In the genomic region with DNA sequence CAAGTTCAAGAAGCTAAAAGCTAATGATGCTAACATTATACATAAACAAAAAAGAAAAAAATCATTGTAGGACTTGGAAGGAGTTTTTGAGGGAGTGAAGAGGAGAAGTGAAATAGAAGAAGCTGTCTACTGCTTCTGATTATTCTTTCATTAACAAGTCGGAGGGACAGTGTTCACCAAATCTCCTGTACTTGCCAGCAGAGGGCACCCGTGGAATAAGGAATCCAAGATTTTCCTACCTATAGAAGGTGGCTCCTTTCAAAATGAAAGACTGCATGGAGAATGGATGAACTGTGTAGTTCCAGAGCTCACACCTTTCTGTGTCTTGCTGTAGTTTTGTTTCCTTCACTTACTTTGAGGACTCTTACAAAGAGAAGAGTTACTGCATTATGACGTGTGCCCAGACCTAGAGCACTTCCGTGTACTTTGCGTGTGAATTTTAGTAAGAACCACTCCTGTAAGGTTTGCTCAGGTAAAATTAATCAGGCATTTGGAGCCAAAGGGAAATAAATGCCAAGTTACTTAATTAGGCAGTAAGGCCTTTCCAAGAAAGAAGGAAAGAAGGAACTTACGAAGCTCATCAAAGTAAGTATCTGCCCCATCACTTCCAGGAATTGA, we compare ENCODE assay signal across 8 cellular contexts.
DNase-seq lines count a peak whose midpoint lies in the region; FAIRE-seq and TF ChIP-seq lines count a peak whose summit lies in the region.

No MANE protein-coding gene starts in this region.

- H3K27ac ChIP-seq in HEK293 (ENCODE audit: extremely low read depth, low read depth, low read length) (no peak overlapping the region), VCaP (no peak overlapping the region), ovary (no peak overlapping the region)

- no peak for TF ChIP-seq EP300 in ovary (IDR thresholded peaks at IDR 0.05)

- no peaks in the 10 kb centered on the region for H3K27me3 ChIP-seq in ovary

- H3K9me3 ChIP-seq in HEK293 (ENCODE audit: control insufficient read depth, insufficient read depth, low read depth, low read length) (no peaks in the 10 kb centered on the region), ovary (no peaks in the 10 kb centered on the region)

- CTCF ChIA-PET in HEK293 (lab: Yijun Ruan, JAX), result interaction anchor here (0.6 to 3.3 kb wide), 37 partner anchors 11 to 1103 kb away, joined by 3 to 42 read pairs (median 4); partner anchors contain the start of gene SEMA3D

- peak; percentile 29 for DNase-seq in activated CD4-positive, CD25-positive, alpha-beta regulatory T cell treated with anti-CD3 and anti-CD28 coated beads, Interleukin-2, amount 50 U/mL, for 72 hours
- DNase-seq in activated CD4-positive, CD25-positive, alpha-beta regulatory T cell (lab: John Stamatoyannopoulos, UW), result no peak
- DNase-seq in NCI-H1694 (lab: John Stamatoyannopoulos, UW), result peak; percentile 62
- peak in 1 of 2 donors; percentile 9 for DNase-seq in frontal cortex (ENCODE audit: low spot score in 2 of 2)
- peak; percentile 42 to 75 (median 48) for DNase-seq in ovary
- DNase-seq in GOT3 (lab: John Stamatoyannopoulos, UW), result no peak

- POLR2A ChIA-PET in HEK293 (lab: Yijun Ruan, JAX), result no interaction called here

- H3K36me3 ChIP-seq in HEK293 (ENCODE audit: control insufficient read depth in 2 of 2, insufficient read depth in 1 of 2, low read length in 2 of 2) (no peaks in the 10 kb centered on the region), ovary (no peaks in the 10 kb centered on the region)

- peak; percentile 17 for FAIRE-seq in frontal cortex (lab: Jason Lieb, UNC)

- H3K4me1 ChIP-seq in HEK293 (ENCODE audit: control insufficient read depth, insufficient read depth, low read length) (peaks cover 5% of the 10 kb centered on the region), ovary (ENCODE audit: insufficient read depth) (no peaks in the 10 kb centered on the region)

- H3K4me3 ChIP-seq in HEK293 (ENCODE audit: low read depth, low read length) (no peak overlapping the region), ovary (no peak overlapping the region)

- TF ChIP-seq CTCF in HEK293 (tag by site-specific recombination; IDR thresholded peaks at IDR 0.05) (peak; percentile 43), VCaP (conservative IDR thresholded peaks at IDR 0.05) (peak; percentile 88), ovary (IDR thresholded peaks at IDR 0.05) (peak in 2 of 3 donors; percentile 51 to 58)

- 57 to 61% (median 60%) methylated on average over 6 of the region's 6 CpGs for WGBS in ovary, 3 donors

- TF ChIP-seq POLR2A in ovary (IDR thresholded peaks at IDR 0.05), result no peak

- intact Hi-C loops in ovary (cut with DNase I), result loop anchor here in 2 of 4 donors (5.0 to 10.0 kb wide), 3 partner anchors 143 to 511 kb away; partner anchors contain the start of gene SEMA3D (in 1 of the 2)

TF ChIP-seq in HEK293, 187 proteins besides CTCF, POLR2A, EP300 and RAD21:
- TF ChIP-seq ZNF214 (tag by site-specific recombination; IDR thresholded peaks at IDR 0.05; ENCODE audit: borderline replicate concordance), result no peak
- TF ChIP-seq SCRT2 (tag by site-specific recombination; IDR thresholded peaks at IDR 0.05), result no peak
- TF ChIP-seq ZNF624 (tag by site-specific recombination; IDR thresholded peaks at IDR 0.05), result no peak
- no peak for TF ChIP-seq ZBTB21 (tag by site-specific recombination; IDR thresholded peaks at IDR 0.05)
- 0 out of 2 replicates have a peak, but pooled peaks have one; percentile 25 for TF ChIP-seq ZNF660 (tag by site-specific recombination; IDR thresholded peaks at IDR 0.05)
- TF ChIP-seq ZFP3 (tag by site-specific recombination; IDR thresholded peaks at IDR 0.05; ENCODE audit: low read depth), result no peak
- no peak for TF ChIP-seq PRDM2 (tag by site-specific recombination; IDR thresholded peaks at IDR 0.05; ENCODE audit: borderline replicate concordance)
- no peak for TF ChIP-seq HOXA7 (CRISPR knock-in tag; IDR thresholded peaks at IDR 0.05; ENCODE audit: borderline replicate concordance)
- no peak for TF ChIP-seq ZNF677 (tag by site-specific recombination; IDR thresholded peaks at IDR 0.05)
- peak; percentile 79 for TF ChIP-seq ZNF654 (tag by site-specific recombination; IDR thresholded peaks at IDR 0.05; ENCODE audit: low read depth)
- TF ChIP-seq ZNF792 (tag by site-specific recombination; IDR thresholded peaks at IDR 0.05), result no peak
- TF ChIP-seq ZNF544 (tag by site-specific recombination; IDR thresholded peaks at IDR 0.05), result no peak
- TF ChIP-seq REPIN1 (tag by site-specific recombination; IDR thresholded peaks at IDR 0.05; ENCODE audit: low read depth), result no peak
- TF ChIP-seq ZFP37 (tag by site-specific recombination; IDR thresholded peaks at IDR 0.05), result no peak
- TF ChIP-seq, protein P1, sequence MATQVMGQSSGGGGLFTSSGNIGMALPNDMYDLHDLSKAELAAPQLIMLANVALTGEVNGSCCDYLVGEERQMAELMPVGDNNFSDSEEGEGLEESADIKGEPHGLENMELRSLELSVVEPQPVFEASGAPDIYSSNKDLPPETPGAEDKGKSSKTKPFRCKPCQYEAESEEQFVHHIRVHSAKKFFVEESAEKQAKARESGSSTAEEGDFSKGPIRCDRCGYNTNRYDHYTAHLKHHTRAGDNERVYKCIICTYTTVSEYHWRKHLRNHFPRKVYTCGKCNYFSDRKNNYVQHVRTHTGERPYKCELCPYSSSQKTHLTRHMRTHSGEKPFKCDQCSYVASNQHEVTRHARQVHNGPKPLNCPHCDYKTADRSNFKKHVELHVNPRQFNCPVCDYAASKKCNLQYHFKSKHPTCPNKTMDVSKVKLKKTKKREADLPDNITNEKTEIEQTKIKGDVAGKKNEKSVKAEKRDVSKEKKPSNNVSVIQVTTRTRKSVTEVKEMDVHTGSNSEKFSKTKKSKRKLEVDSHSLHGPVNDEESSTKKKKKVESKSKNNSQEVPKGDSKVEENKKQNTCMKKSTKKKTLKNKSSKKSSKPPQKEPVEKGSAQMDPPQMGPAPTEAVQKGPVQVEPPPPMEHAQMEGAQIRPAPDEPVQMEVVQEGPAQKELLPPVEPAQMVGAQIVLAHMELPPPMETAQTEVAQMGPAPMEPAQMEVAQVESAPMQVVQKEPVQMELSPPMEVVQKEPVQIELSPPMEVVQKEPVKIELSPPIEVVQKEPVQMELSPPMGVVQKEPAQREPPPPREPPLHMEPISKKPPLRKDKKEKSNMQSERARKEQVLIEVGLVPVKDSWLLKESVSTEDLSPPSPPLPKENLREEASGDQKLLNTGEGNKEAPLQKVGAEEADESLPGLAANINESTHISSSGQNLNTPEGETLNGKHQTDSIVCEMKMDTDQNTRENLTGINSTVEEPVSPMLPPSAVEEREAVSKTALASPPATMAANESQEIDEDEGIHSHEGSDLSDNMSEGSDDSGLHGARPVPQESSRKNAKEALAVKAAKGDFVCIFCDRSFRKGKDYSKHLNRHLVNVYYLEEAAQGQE (tag by site-specific recombination; IDR thresholded peaks at IDR 0.05), result no peak
- TF ChIP-seq ZNF629 (tag by site-specific recombination; IDR thresholded peaks at IDR 0.05), result no peak
- no peak; the same call in 1 of the 2 replicates for TF ChIP-seq ZNF2 (tag by site-specific recombination; IDR thresholded peaks at IDR 0.05)
- TF ChIP-seq GLI4 (tag by site-specific recombination; IDR thresholded peaks at IDR 0.05), result no peak
TF ChIP-seq in HEK293: peak in this region for 2.

Comparison
In these comparisons a context has a peak if more than half of its experiments do, and no peak if none do; other contexts are left out.
1. DNase-seq: peak in activated CD4-positive, CD25-positive, alpha-beta regulatory T cell treated with anti-CD3 and anti-CD28 coated beads, Interleukin-2, amount 50 U/mL, for 72 hours (single experiment), NCI-H1694 (single experiment) and ovary (5 of 5); none in activated CD4-positive, CD25-positive, alpha-beta regulatory T cell (0 of 4) and GOT3 (single experiment).
2. Peak in every context shown above with its lines, with median percentiles within 50 percentile points of each other: CTCF ChIP-seq.